19 cellular contexts compared by ENCODE assay signal in the genomic region with DNA sequence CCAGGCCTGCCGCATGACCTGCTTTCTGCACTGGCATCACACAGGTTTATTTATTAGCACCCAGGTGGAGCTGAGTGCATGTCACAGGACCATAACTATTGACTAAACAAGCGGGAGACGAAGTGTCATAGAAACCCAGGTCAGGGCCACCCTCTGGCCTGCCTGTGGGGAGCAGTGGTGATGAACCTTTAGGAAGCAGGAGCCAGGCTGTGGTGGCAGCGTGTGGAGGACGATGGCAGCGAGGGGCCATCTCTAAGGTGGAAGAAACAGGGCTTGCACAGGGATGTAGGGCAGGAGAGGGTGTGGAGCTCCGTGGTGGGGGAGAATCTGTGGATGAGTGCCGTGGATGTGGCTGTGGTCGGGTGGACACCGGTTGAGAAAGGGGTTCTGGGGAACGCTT.
DNase-seq lines count a peak whose midpoint lies in the region; ATAC-seq, FAIRE-seq and TF ChIP-seq lines count a peak whose summit lies in the region.
"Had no signal": no experiment of that assay in that cellular context is flagged by ENCODE, and none has a peak within 500 bp of the region (broad histone marks: within the 10 kb centered on the region; RNA-seq: fewer than 3 reads in every experiment).

No MANE protein-coding gene starts in this region.

- no peak for ATAC-seq in upper lobe of right lung
- ATAC-seq: CD8-positive, alpha-beta T cell; GM12878 had no signal

- no peaks in the 10 kb centered on the region for H4K20me1 ChIP-seq in BLaER1
- H4K20me1 ChIP-seq in SK-N-SH (ENCODE audit: insufficient read depth): no peaks in the 10 kb centered on the region
- H4K20me1 ChIP-seq: BLaER1 treated with 17β-estradiol and CSF1 and Interleukin-3, amounts not matched to agents 10 nM and 100 nM had no signal

- no peaks in the 10 kb centered on the region for H3K9me3 ChIP-seq in BLaER1
- H3K9me3 ChIP-seq in kidney (ENCODE audit: control insufficient read depth in 1 of 2, low read length in 2 of 2): no peaks in the 10 kb centered on the region
- H3K9me3 ChIP-seq in neuronal stem cell (replicated peaks in 1 of 2; ENCODE audit: control insufficient read depth in 2 of 2, insufficient read depth in 1 of 2, low read depth in 1 of 2, low read length in 2 of 2): peaks cover 0 to 3% of the 10 kb centered on the region in 2 donors
- no peaks in the 10 kb centered on the region for H3K9me3 ChIP-seq in upper lobe of right lung
- H3K9me3 ChIP-seq in SK-N-SH: no peaks in the 10 kb centered on the region

- no peak for FAIRE-seq in kidney (lab: Jason Lieb, UNC)
- FAIRE-seq: GM12878, GM19239, H54, HTR-8/SVneo had no signal

- WGBS in neuronal stem cell (ENCODE audit: extremely low coverage in 2 of 2, insufficient read length in 2 of 2, insufficient replicate concordance in 1 of 2), 2 donors: no CpG with 5 or more reads among the region's 11 CpGs
- WGBS in SK-N-SH (ENCODE audit: low lambda C conversion rate): 33% methylated on average over 9 of the region's 11 CpGs

- H3K27ac ChIP-seq in BLaER1: peak overlapping the region; percentile 6; the same call in 1 of the 2 replicates
- H3K27ac ChIP-seq in kidney (ENCODE audit: low read depth in 2 of 2, low read length in 2 of 2): no peak overlapping the region
- no peak overlapping the region for H3K27ac ChIP-seq in neuronal stem cell (replicated peaks; ENCODE audit: low read length)
- no peak overlapping the region for H3K27ac ChIP-seq in upper lobe of right lung
- H3K27ac ChIP-seq in SK-N-SH (ENCODE audit: low read depth in 2 of 2, low read length in 1 of 2): no peak overlapping the region
- H3K27ac ChIP-seq: BLaER1 treated with 17β-estradiol and CSF1 and Interleukin-3, amounts not matched to agents 10 nM and 100 nM; GM23248 had no signal

- TF ChIP-seq EP300 in SK-N-SH (IDR thresholded peaks at IDR 0.05; ENCODE audit: borderline replicate concordance in 1 of 2, low read depth in 1 of 2, low read length in 1 of 2): no peak

- TF ChIP-seq CTCF in kidney (IDR thresholded peaks at IDR 0.05; ENCODE audit: borderline replicate concordance, extremely low read depth, insufficient read depth): no peak
- no peak for TF ChIP-seq CTCF in upper lobe of right lung (IDR thresholded peaks at IDR 0.05)
- TF ChIP-seq CTCF in SK-N-SH (IDR thresholded peaks at IDR 0.05): no peak

- H3K9ac ChIP-seq in BLaER1 (no peak overlapping the region), kidney (ENCODE audit: low read length in 2 of 2) (no peak overlapping the region), neuronal stem cell (ENCODE audit: low read depth, low read length, poor library complexity) (no peak overlapping the region), SK-N-SH (no peak overlapping the region)
- H3K9ac ChIP-seq: BLaER1 treated with 17β-estradiol and CSF1 and Interleukin-3, amounts not matched to agents 10 nM and 100 nM; GM23248 had no signal

- H3K9me2 ChIP-seq in SK-N-SH: no peaks in the 10 kb centered on the region

- H3K4me2 ChIP-seq in BLaER1 (no peak overlapping the region), neuronal stem cell (ENCODE audit: insufficient read depth, low read length, poor library complexity, severe bottlenecking) (no peak overlapping the region), SK-N-SH (no peak overlapping the region)

- no peaks in the 10 kb centered on the region for H3K79me1 ChIP-seq in neuronal stem cell (ENCODE audit: low read depth, low read length)

- intact Hi-C loops in kidney (cut with DNase I) (no loop called here), upper lobe of right lung (cut with DNase I) (no loop called here)

- no peaks in the 10 kb centered on the region for H3K79me2 ChIP-seq in SK-N-SH (ENCODE audit: insufficient read depth)

- TF ChIP-seq RAD21 in SK-N-SH (IDR thresholded peaks at IDR 0.05; ENCODE audit: low read length): no peak

- no peaks in the 10 kb centered on the region for H3K36me3 ChIP-seq in BLaER1
- H3K36me3 ChIP-seq in kidney (ENCODE audit: control insufficient read depth in 1 of 2, insufficient read depth in 2 of 2, low read length in 2 of 2): no peaks in the 10 kb centered on the region
- no peaks in the 10 kb centered on the region for H3K36me3 ChIP-seq in neuronal stem cell (replicated peaks in 1 of 2; ENCODE audit: control insufficient read depth in 2 of 2, insufficient read depth in 2 of 2, low read length in 2 of 2)
- no peaks in the 10 kb centered on the region for H3K36me3 ChIP-seq in upper lobe of right lung
- no peaks in the 10 kb centered on the region for H3K36me3 ChIP-seq in SK-N-SH (replicated peaks in 1 of 2; ENCODE audit: control insufficient read depth in 1 of 2, insufficient read depth in 2 of 2, low read length in 1 of 2)
- H3K36me3 ChIP-seq: BLaER1 treated with 17β-estradiol and CSF1 and Interleukin-3, amounts not matched to agents 10 nM and 100 nM had no signal

- peak overlapping the region; percentile 11 for H3K18ac ChIP-seq in neuronal stem cell (ENCODE audit: low read length)

- H2BK12ac ChIP-seq in neuronal stem cell (ENCODE audit: low read length): no peak overlapping the region

- H3K14ac ChIP-seq in neuronal stem cell (ENCODE audit: low read length): no peak overlapping the region

- H3K4me1 ChIP-seq in BLaER1: peaks cover 71% of the 10 kb centered on the region
- no peaks in the 10 kb centered on the region for H3K4me1 ChIP-seq in kidney (ENCODE audit: control insufficient read depth in 1 of 2, insufficient read depth in 1 of 2, low read depth in 1 of 2, low read length in 2 of 2)
- peaks cover 9 to 18% of the 10 kb centered on the region in 2 donors for H3K4me1 ChIP-seq in neuronal stem cell (ENCODE audit: control insufficient read depth in 2 of 2, insufficient read depth in 1 of 2, low read depth in 1 of 2, low read length in 2 of 2)
- no peaks in the 10 kb centered on the region for H3K4me1 ChIP-seq in upper lobe of right lung
- H3K4me1 ChIP-seq in SK-N-SH (ENCODE audit: control insufficient read depth in 1 of 2, insufficient read depth in 2 of 2, low read depth in 1 of 2, low read length in 1 of 2): no peaks in the 10 kb centered on the region

- peak overlapping the region; percentile 36 for H2AK5ac ChIP-seq in neuronal stem cell (ENCODE audit: low read depth, low read length)

- H3F3A ChIP-seq in SK-N-SH (replicated peaks; ENCODE audit: insufficient read depth): no peaks in the 10 kb centered on the region

- no peak overlapping the region for H4K8ac ChIP-seq in neuronal stem cell (ENCODE audit: low read depth, low read length)

- DNase-seq in kidney (peak; percentile 39), neuronal stem cell (ENCODE audit: low spot score) (no peak), upper lobe of right lung (peak; percentile 51), SK-N-SH (no peak), ecto neural progenitor cell (ENCODE audit: low spot score) (no peak), NCI-H1417 (lab: John Stamatoyannopoulos, UW) (no peak)
- DNase-seq: 8988T; Calu3; CD8-positive, alpha-beta T cell; DMS79 treated with DMSO at 0.1 percent for 48 hours; GM23248; HCEC 1CT; IMR-90 had no signal

- CTCF ChIA-PET in SK-N-SH (lab: Yijun Ruan, JAX): no interaction called here

- H3K23ac ChIP-seq in neuronal stem cell (ENCODE audit: low read depth, low read length, poor library complexity): peak overlapping the region; percentile 18

- no peak overlapping the region for H2BK15ac ChIP-seq in neuronal stem cell (ENCODE audit: low read length)

- no peak overlapping the region for H4K91ac ChIP-seq in neuronal stem cell (ENCODE audit: low read depth, low read length, poor library complexity)

- H3K27me3 ChIP-seq in BLaER1: no peaks in the 10 kb centered on the region
- no peaks in the 10 kb centered on the region for H3K27me3 ChIP-seq in neuronal stem cell (ENCODE audit: control insufficient read depth in 3 of 3, insufficient read depth in 3 of 3, low read depth in 1 of 3, low read length in 3 of 3)
- H3K27me3 ChIP-seq in upper lobe of right lung: no peaks in the 10 kb centered on the region
- no peaks in the 10 kb centered on the region for H3K27me3 ChIP-seq in SK-N-SH (ENCODE audit: insufficient read depth)
- H3K27me3 ChIP-seq: BLaER1 treated with 17β-estradiol and CSF1 and Interleukin-3, amounts not matched to agents 10 nM and 100 nM had no signal

- no peak overlapping the region for H2BK120ac ChIP-seq in neuronal stem cell (ENCODE audit: low read depth, low read length)

- POLR2A ChIA-PET in SK-N-SH (lab: Yijun Ruan, JAX): no interaction called here

- H3K4ac ChIP-seq in neuronal stem cell (ENCODE audit: low read length): no peak overlapping the region

- no peak overlapping the region for H2BK5ac ChIP-seq in neuronal stem cell (ENCODE audit: low read length)

- H2AFZ ChIP-seq in neuronal stem cell (ENCODE audit: low read length) (no peak overlapping the region), SK-N-SH (ENCODE audit: low read depth) (no peak overlapping the region)
- H2AFZ ChIP-seq: GM23248 had no signal

- no peak overlapping the region for H3K4me3 ChIP-seq in BLaER1
- no peak overlapping the region for H3K4me3 ChIP-seq in kidney (ENCODE audit: low read length in 2 of 2)
- no peak overlapping the region for H3K4me3 ChIP-seq in neuronal stem cell (ENCODE audit: low read length in 2 of 2)
- H3K4me3 ChIP-seq in upper lobe of right lung: no peak overlapping the region
- H3K4me3 ChIP-seq in SK-N-SH (ENCODE audit: low read depth in 2 of 2, low read length in 1 of 2): no peak overlapping the region
- H3K4me3 ChIP-seq: BLaER1 treated with 17β-estradiol and CSF1 and Interleukin-3, amounts not matched to agents 10 nM and 100 nM; GM12878; GM23248 had no signal

TF ChIP-seq in SK-N-SH, 30 proteins besides CTCF, POLR2A, EP300 and RAD21 (continues in another document):
- TF ChIP-seq MEF2A (IDR thresholded peaks at IDR 0.05; ENCODE audit: borderline replicate concordance, low read depth): no peak
- no peak for TF ChIP-seq ZBTB33 (IDR thresholded peaks at IDR 0.05; ENCODE audit: borderline replicate concordance, low read depth)

Comparison
In these comparisons a context has a peak if more than half of its experiments do, and no peak if none do; other contexts are left out.
1. DNase-seq: peak in kidney (single experiment) and upper lobe of right lung (single experiment); none in neuronal stem cell (single experiment), SK-N-SH (single experiment), ecto neural progenitor cell (single experiment) and NCI-H1417 (0 of 3).